10 cellular contexts compared by ENCODE assay signal in genomic region chr21:41927727-41928409, GRCh38. TPM values are rescaled to one million over a fixed set of nuclear protein-coding genes. Genes with fewer than 3 reads are reported as not detected.
DNase-seq lines count a peak whose midpoint lies in the region; ATAC-seq, FAIRE-seq and TF ChIP-seq lines count a peak whose summit lies in the region.
"Had no signal": no experiment of that assay in that cellular context is flagged by ENCODE, and none has a peak within 500 bp of the region (broad histone marks: within the 10 kb centered on the region; RNA-seq: fewer than 3 reads in every experiment).

No MANE protein-coding gene starts in this region.

- peak; percentile 20 for DNase-seq in activated CD4-positive, alpha-beta T cell treated with anti-CD3 and anti-CD28 coated beads, Interleukin-2, amount 10 ng/mL, durations not matched to agents 7 days and 5 days
- DNase-seq in activated CD4-positive, alpha-beta T cell treated with anti-CD3 and anti-CD28 coated beads for 4 hours = no peak
- DNase-seq in MM.1S (peak; percentile 87), AG20443 (ENCODE audit: low spot score) (no peak), HUDEP-2 (lab: John Stamatoyannopoulos, UW; ENCODE audit: unreplicated experiment in 76 of 76) (no peak), frontal cortex (ENCODE audit: low spot score in 2 of 2) (no peak)
- no peak for DNase-seq in central memory CD8-positive, alpha-beta T cell (ENCODE audit: low spot score in 2 of 2)
- DNase-seq: MG63 had no signal

- H3F3A ChIP-seq in MM.1S (ENCODE audit: insufficient read depth, low read length) = peaks cover 40% of the 10 kb centered on the region

- FAIRE-seq in frontal cortex (lab: Jason Lieb, UNC) = no peak

- CTCF ChIA-PET in activated CD4-positive, alpha-beta T cell treated with anti-CD3 and anti-CD28 coated beads, Interleukin-2, amount 10 ng/mL, durations not matched to agents 7 days and 5 days (lab: Charles Lee) = interaction anchor here (1.2 to 1.6 kb wide), 2 partner anchors 145 to 180 kb away, joined by 4 read pairs; no protein-coding TSS in a partner anchor

- peaks cover 2% of the 10 kb centered on the region for H3K36me3 Mint-ChIP-seq in activated CD4-positive, alpha-beta T cell treated with anti-CD3 and anti-CD28 coated beads, Interleukin-2, amount 10 ng/mL, durations not matched to agents 7 days and 5 days (ENCODE audit: low read depth)
- H3K36me3 Mint-ChIP-seq in central memory CD8-positive, alpha-beta T cell (ENCODE audit: insufficient read depth) = peaks cover 2% of the 10 kb centered on the region
- H3K36me3 Mint-ChIP-seq in stimulated activated memory B cell treated with anti-CD40 and anti-IgM and Interleukin-4, amounts not matched to agents 10 μg/mL and 1 μg/mL and 100 μg/mL, for 72 hours = no peaks in the 10 kb centered on the region

- H3K27ac ChIP-seq in MM.1S (ENCODE audit: low read length) = peak overlapping the region; percentile 86
- H3K27ac ChIP-seq: SK-N-MC had no signal

- no peak overlapping the region for H3K4me3 Mint-ChIP-seq in activated CD4-positive, alpha-beta T cell treated with anti-CD3 and anti-CD28 coated beads, Interleukin-2, amount 10 ng/mL, durations not matched to agents 7 days and 5 days
- peak overlapping the region; percentile 20 for H3K4me3 Mint-ChIP-seq in central memory CD8-positive, alpha-beta T cell
- peak overlapping the region; percentile 6 for H3K4me3 Mint-ChIP-seq in stimulated activated memory B cell treated with anti-CD40 and anti-IgM and Interleukin-4, amounts not matched to agents 10 μg/mL and 1 μg/mL and 100 μg/mL, for 72 hours

- no peaks in the 10 kb centered on the region for H3K27me3 Mint-ChIP-seq in activated CD4-positive, alpha-beta T cell treated with anti-CD3 and anti-CD28 coated beads, Interleukin-2, amount 10 ng/mL, durations not matched to agents 7 days and 5 days
- peaks cover 22% of the 10 kb centered on the region for H3K27me3 Mint-ChIP-seq in central memory CD8-positive, alpha-beta T cell
- H3K27me3 Mint-ChIP-seq in stimulated activated memory B cell treated with anti-CD40 and anti-IgM and Interleukin-4, amounts not matched to agents 10 μg/mL and 1 μg/mL and 100 μg/mL, for 72 hours = no peaks in the 10 kb centered on the region

- H3K27me3 ChIP-seq in MM.1S (replicated peaks; ENCODE audit: insufficient read depth, low read length) = no peaks in the 10 kb centered on the region
- H3K27me3 ChIP-seq: MG63 had no signal

- peak overlapping the region; percentile 30 for H3K9ac ChIP-seq in MM.1S (ENCODE audit: low read length)

- 0 out of 2 replicates have a peak overlapping the region, but pooled peaks have one; percentile 2 for H3K4me3 ChIP-seq in MM.1S (ENCODE audit: low read length)
- H3K4me3 ChIP-seq: MG63, SK-N-MC had no signal

- no peaks in the 10 kb centered on the region for H3K9me3 ChIP-seq in MM.1S (replicated peaks; ENCODE audit: insufficient read depth, low read length)
- H3K9me3 ChIP-seq: MG63 had no signal

- peaks cover 68% of the 10 kb centered on the region for H3K4me1 Mint-ChIP-seq in activated CD4-positive, alpha-beta T cell treated with anti-CD3 and anti-CD28 coated beads, Interleukin-2, amount 10 ng/mL, durations not matched to agents 7 days and 5 days
- H3K4me1 Mint-ChIP-seq in central memory CD8-positive, alpha-beta T cell = peaks cover 31% of the 10 kb centered on the region
- peaks cover 78% of the 10 kb centered on the region for H3K4me1 Mint-ChIP-seq in stimulated activated memory B cell treated with anti-CD40 and anti-IgM and Interleukin-4, amounts not matched to agents 10 μg/mL and 1 μg/mL and 100 μg/mL, for 72 hours

- peak overlapping the region; percentile 32 for H2AFZ ChIP-seq in MM.1S (ENCODE audit: low read length)

- no peak for TF ChIP-seq CTCF in MM.1S (IDR thresholded peaks at IDR 0.05; ENCODE audit: low read length)

- H3K27ac Mint-ChIP-seq in activated CD4-positive, alpha-beta T cell treated with anti-CD3 and anti-CD28 coated beads, Interleukin-2, amount 10 ng/mL, durations not matched to agents 7 days and 5 days = peak overlapping the region; percentile 99
- peak overlapping the region; percentile 25 for H3K27ac Mint-ChIP-seq in central memory CD8-positive, alpha-beta T cell (ENCODE audit: low read depth)
- H3K27ac Mint-ChIP-seq in stimulated activated memory B cell treated with anti-CD40 and anti-IgM and Interleukin-4, amounts not matched to agents 10 μg/mL and 1 μg/mL and 100 μg/mL, for 72 hours = peak overlapping the region; percentile 100

- H3K9me3 Mint-ChIP-seq in activated CD4-positive, alpha-beta T cell treated with anti-CD3 and anti-CD28 coated beads, Interleukin-2, amount 10 ng/mL, durations not matched to agents 7 days and 5 days = no peaks in the 10 kb centered on the region
- no peaks in the 10 kb centered on the region for H3K9me3 Mint-ChIP-seq in central memory CD8-positive, alpha-beta T cell
- H3K9me3 Mint-ChIP-seq in stimulated activated memory B cell treated with anti-CD40 and anti-IgM and Interleukin-4, amounts not matched to agents 10 μg/mL and 1 μg/mL and 100 μg/mL, for 72 hours = no peaks in the 10 kb centered on the region

- POLR2A ChIA-PET in activated CD4-positive, alpha-beta T cell treated with anti-CD3 and anti-CD28 coated beads, Interleukin-2, amount 10 ng/mL, durations not matched to agents 7 days and 5 days (lab: Charles Lee) = no interaction called here

- peak overlapping the region; percentile 77 for H3K4me2 ChIP-seq in MM.1S (ENCODE audit: low read depth, low read length)

- H3K79me2 ChIP-seq in MM.1S (ENCODE audit: low read length) = peaks cover 28% of the 10 kb centered on the region

- H4K20me1 ChIP-seq in MM.1S (ENCODE audit: insufficient read depth, low read length) = no peaks in the 10 kb centered on the region

- H3K9me2 ChIP-seq in MM.1S (replicated peaks; ENCODE audit: insufficient read depth, low read length) = no peaks in the 10 kb centered on the region

- peaks cover 37% of the 10 kb centered on the region for H3K4me1 ChIP-seq in MM.1S (ENCODE audit: low read length)

- H3K36me3 ChIP-seq in MM.1S (replicated peaks; ENCODE audit: insufficient read depth, low read length) = no peaks in the 10 kb centered on the region

- ATAC-seq in central memory CD8-positive, alpha-beta T cell (replicated peaks; ENCODE audit: extremely low read depth, poor library complexity, severe bottlenecking) = no peak
- ATAC-seq in stimulated activated memory B cell treated with anti-CD40 and anti-IgM and Interleukin-4, amounts not matched to agents 10 μg/mL and 1 μg/mL and 100 μg/mL, for 72 hours = no peak

RNA-seq across cellular contexts. Expression of gene C2CD2, which starts 25.9 kb away (rescaled TPM):
- 1 to 10 TPM; 7.0 to 8.8 TPM for total RNA-seq in activated CD4-positive, alpha-beta T cell treated with anti-CD3 and anti-CD28 coated beads, Interleukin-2, amount 10 ng/mL, durations not matched to agents 7 days and 5 days
- total RNA-seq in frontal cortex = 9.4 TPM

RNA-seq across cellular contexts. Expression of gene PRDM15, which starts 48.7 kb away (rescaled TPM):
- total RNA-seq in activated CD4-positive, alpha-beta T cell treated with anti-CD3 and anti-CD28 coated beads, Interleukin-2, amount 10 ng/mL, durations not matched to agents 7 days and 5 days = 10 to 100 TPM in 1 of 2 experiments, 1 to 10 TPM in 1; 10.0 to 10.3 TPM
- 6.9 TPM for total RNA-seq in frontal cortex

Comparison
In these comparisons a context has a peak if more than half of its experiments do, and no peak if none do; other contexts are left out.
1. DNase-seq: peak in activated CD4-positive, alpha-beta T cell treated with anti-CD3 and anti-CD28 coated beads, Interleukin-2, amount 10 ng/mL, durations not matched to agents 7 days and 5 days (single experiment) and MM.1S (single experiment); none in activated CD4-positive, alpha-beta T cell treated with anti-CD3 and anti-CD28 coated beads for 4 hours (0 of 2), central memory CD8-positive, alpha-beta T cell (0 of 2), AG20443 (single experiment), HUDEP-2 (0 of 76) and frontal cortex (0 of 2).
2. H3K27ac Mint-ChIP-seq: peak in every context shown above with its lines; median percentile 100 in stimulated activated memory B cell treated with anti-CD40 and anti-IgM and Interleukin-4, amounts not matched to agents 10 μg/mL and 1 μg/mL and 100 μg/mL, for 72 hours; 99 in activated CD4-positive, alpha-beta T cell treated with anti-CD3 and anti-CD28 coated beads, Interleukin-2, amount 10 ng/mL, durations not matched to agents 7 days and 5 days; 25 in central memory CD8-positive, alpha-beta T cell.